In genomic region chr6:3079700-3080099, GRCh38 we compare ENCODE assay signal across 16 cellular contexts.
"Had no signal": no experiment of that assay in that cellular context is flagged by ENCODE, and none has a peak within 500 bp of the region (broad histone marks: within the 10 kb centered on the region; RNA-seq: fewer than 3 reads in every experiment).

No MANE protein-coding gene starts in this region.

- H3K9me3 Mint-ChIP-seq: activated CD4-positive, alpha-beta T cell treated with anti-CD3 and anti-CD28 coated beads, Interleukin-2, amount 10 ng/mL, durations not matched to agents 24 days and 14 days; naive thymus-derived CD8-positive, alpha-beta T cell had no signal

- H3K27ac ChIP-seq: epithelial cell of prostate, hepatocyte, lower lobe of right lung, upper lobe of right lung had no signal

- H3K4me2 ChIP-seq: hepatocyte had no signal

- H3K27me3 ChIP-seq: hepatocyte, upper lobe of right lung had no signal

- H3K27me3 Mint-ChIP-seq: activated CD4-positive, alpha-beta T cell treated with anti-CD3 and anti-CD28 coated beads, Interleukin-2, amount 10 ng/mL, durations not matched to agents 24 days and 14 days; activated naive CD8-positive, alpha-beta T cell; naive thymus-derived CD8-positive, alpha-beta T cell had no signal

- H3K4me3 ChIP-seq: hepatocyte, lower lobe of right lung, upper lobe of right lung had no signal

- H3K4me3 Mint-ChIP-seq: activated CD4-positive, alpha-beta T cell treated with anti-CD3 and anti-CD28 coated beads, Interleukin-2, amount 10 ng/mL, durations not matched to agents 24 days and 14 days; activated naive CD8-positive, alpha-beta T cell; naive thymus-derived CD8-positive, alpha-beta T cell had no signal

- H3K9me3 ChIP-seq: lower lobe of right lung, upper lobe of right lung had no signal

- H3K27ac Mint-ChIP-seq: activated CD4-positive, alpha-beta T cell treated with anti-CD3 and anti-CD28 coated beads, Interleukin-2, amount 10 ng/mL, durations not matched to agents 24 days and 14 days; activated naive CD8-positive, alpha-beta T cell had no signal

- ATAC-seq: lower lobe of right lung; naive thymus-derived CD8-positive, alpha-beta T cell; upper lobe of right lung had no signal

- H2AFZ ChIP-seq: hepatocyte had no signal

- DNase-seq: activated CD4-positive, alpha-beta T cell treated with anti-CD3 and anti-CD28 coated beads, Interleukin-2, amount 10 ng/mL, durations not matched to agents 24 days and 14 days; activated CD8-positive, alpha-beta memory T cell treated with anti-CD3 and anti-CD28 coated beads, Interleukin-2, amount 50 U/mL, for 4 hours; activated gamma-delta T cell; activated T-cell treated with anti-CD3 and anti-CD28 coated beads, Interleukin-2, amount 50 U/mL, for 48 hours; foreskin fibroblast; lower lobe of right lung; naive thymus-derived CD8-positive, alpha-beta T cell; nucleus accumbens; posterior cingulate gyrus; stimulated activated naive CD4-positive, alpha-beta T cell; T-helper 1 cell; T1000; upper lobe of right lung had no signal
